In genomic region chr3:14816359-14816758, GRCh38 we compare ENCODE assay signal across 8 cellular contexts.
"Had no signal": no experiment of that assay in that cellular context is flagged by ENCODE, and none has a peak within 500 bp of the region (broad histone marks: within the 10 kb centered on the region; RNA-seq: fewer than 3 reads in every experiment).

No MANE protein-coding gene starts in this region.

- FAIRE-seq: G401.6, GM12878, GM12891, GM12892, GM18507, GM19239 had no signal

- ATAC-seq: GM12878 had no signal

- DNase-seq: GDM1, GF-D8 had no signal

- H3K4me3 ChIP-seq: GM12878 had no signal
